In genomic region chr1:110267260-110267659, GRCh38 we compare ENCODE assay signal across 18 cellular contexts.
"Had no signal": no experiment of that assay in that cellular context is flagged by ENCODE, and none has a peak within 500 bp of the region (broad histone marks: within the 10 kb centered on the region; RNA-seq: fewer than 3 reads in every experiment).

No MANE protein-coding gene starts in this region.

- H3K4me3 ChIP-seq: heart right ventricle, skin epidermis, thoracic aorta, transverse colon had no signal

- DNase-seq: cortex of kidney; effector CD4-positive, alpha-beta T cell; endodermal cell; erythroblast; heart right ventricle; hypothalamus; nephron progenitor cell; stimulated activated CD4-positive, alpha-beta T cell treated with anti-CD3 and anti-CD28 coated beads, Interleukin-2, amount 100 ng/mL, for 24 hours; stimulated activated CD4-positive, alpha-beta T cell treated with anti-CD3 and anti-CD28 coated beads, Interleukin-4, amount 100 ng/mL, for 4 hours; stimulated activated naive B cell treated with anti-CD40 and anti-IgM and Interleukin-4, amounts not matched to agents 10 μg/mL and 1 μg/mL and 100 μg/mL, for 72 hours; stimulated activated naive CD8-positive, alpha-beta T cell treated with anti-CD3 and anti-CD28 coated beads, Interleukin-15, amount 100 ng/mL, for 72 hours; transverse colon had no signal

- H3K36me3 ChIP-seq: heart right ventricle, thoracic aorta, transverse colon had no signal

- H3K27ac Mint-ChIP-seq: endodermal cell; mesothelial cell of epicardium; stimulated activated naive B cell treated with anti-CD40 and anti-IgM and Interleukin-4, amounts not matched to agents 10 μg/mL and 1 μg/mL and 100 μg/mL, for 72 hours; stimulated activated naive CD8-positive, alpha-beta T cell treated with anti-CD3 and anti-CD28 coated beads, Interleukin-15, amount 100 ng/mL, for 72 hours had no signal

- H3K4me3 Mint-ChIP-seq: central memory CD8-positive, alpha-beta T cell; endodermal cell; mesothelial cell of epicardium; nephron progenitor cell; stimulated activated naive B cell treated with anti-CD40 and anti-IgM and Interleukin-4, amounts not matched to agents 10 μg/mL and 1 μg/mL and 100 μg/mL, for 72 hours; stimulated activated naive CD8-positive, alpha-beta T cell treated with anti-CD3 and anti-CD28 coated beads, Interleukin-15, amount 100 ng/mL, for 72 hours had no signal

- ATAC-seq: heart right ventricle; left lobe of liver; sciatic nerve; stimulated activated naive B cell treated with anti-CD40 and anti-IgM and Interleukin-4, amounts not matched to agents 10 μg/mL and 1 μg/mL and 100 μg/mL, for 72 hours; stimulated activated naive CD8-positive, alpha-beta T cell treated with anti-CD3 and anti-CD28 coated beads, Interleukin-15, amount 100 ng/mL, for 72 hours had no signal

- H3K27ac ChIP-seq: heart right ventricle, skin epidermis, thoracic aorta, transverse colon had no signal

- H3K27me3 Mint-ChIP-seq: stimulated activated naive CD8-positive, alpha-beta T cell treated with anti-CD3 and anti-CD28 coated beads, Interleukin-15, amount 100 ng/mL, for 72 hours had no signal

- H3K9me3 ChIP-seq: heart right ventricle, thoracic aorta, transverse colon had no signal

- H3K4me1 ChIP-seq: transverse colon had no signal

- H3K4me1 Mint-ChIP-seq: central memory CD8-positive, alpha-beta T cell; endodermal cell had no signal

- H3K27me3 ChIP-seq: heart right ventricle, transverse colon had no signal

- H3K36me3 Mint-ChIP-seq: mesothelial cell of epicardium; stimulated activated naive B cell treated with anti-CD40 and anti-IgM and Interleukin-4, amounts not matched to agents 10 μg/mL and 1 μg/mL and 100 μg/mL, for 72 hours had no signal

- H3K9me3 Mint-ChIP-seq: central memory CD8-positive, alpha-beta T cell; endodermal cell; mesothelial cell of epicardium; nephron progenitor cell; stimulated activated naive B cell treated with anti-CD40 and anti-IgM and Interleukin-4, amounts not matched to agents 10 μg/mL and 1 μg/mL and 100 μg/mL, for 72 hours; stimulated activated naive CD8-positive, alpha-beta T cell treated with anti-CD3 and anti-CD28 coated beads, Interleukin-15, amount 100 ng/mL, for 72 hours had no signal
